1 cellular context compared by ENCODE assay signal in the genomic region with DNA sequence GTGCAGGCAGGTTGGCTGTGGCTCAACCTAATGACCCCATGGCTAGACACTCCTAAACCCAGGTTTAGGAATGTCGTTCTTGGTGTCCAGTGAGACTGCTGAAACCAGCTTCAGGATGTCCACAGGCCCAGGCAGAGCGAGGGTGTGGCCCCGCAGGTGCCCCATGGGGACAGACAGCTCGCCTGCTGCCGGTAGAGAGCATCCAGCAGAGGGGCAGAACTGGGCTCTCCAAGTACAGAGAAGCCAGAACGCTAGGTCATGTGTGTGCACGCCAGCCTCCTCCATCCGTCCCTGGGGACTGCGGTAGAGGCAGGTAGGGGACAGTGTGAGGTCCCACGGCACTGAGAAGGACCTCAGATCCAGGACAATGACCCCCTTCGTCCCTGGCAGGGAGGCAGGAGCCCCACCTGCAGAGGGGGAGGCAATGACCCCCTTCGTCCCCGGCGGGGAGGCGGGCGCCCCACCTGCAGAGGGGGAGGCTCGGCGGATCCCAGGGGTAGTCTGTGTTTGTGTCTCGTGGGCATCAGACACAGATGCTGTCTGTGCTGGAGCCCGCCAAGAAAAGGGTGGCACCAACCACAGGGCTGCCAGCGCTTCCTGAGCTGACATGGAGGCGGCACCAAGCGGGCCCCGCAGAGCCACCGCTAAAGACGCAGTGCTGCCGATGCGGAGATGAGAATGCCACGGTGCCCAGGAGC.
TF ChIP-seq lines count a peak whose summit lies in the region.

No MANE protein-coding gene starts in this region.

TF ChIP-seq in H1, 55 proteins besides CTCF, POLR2A, EP300 and RAD21:
- TF ChIP-seq, protein P1, sequence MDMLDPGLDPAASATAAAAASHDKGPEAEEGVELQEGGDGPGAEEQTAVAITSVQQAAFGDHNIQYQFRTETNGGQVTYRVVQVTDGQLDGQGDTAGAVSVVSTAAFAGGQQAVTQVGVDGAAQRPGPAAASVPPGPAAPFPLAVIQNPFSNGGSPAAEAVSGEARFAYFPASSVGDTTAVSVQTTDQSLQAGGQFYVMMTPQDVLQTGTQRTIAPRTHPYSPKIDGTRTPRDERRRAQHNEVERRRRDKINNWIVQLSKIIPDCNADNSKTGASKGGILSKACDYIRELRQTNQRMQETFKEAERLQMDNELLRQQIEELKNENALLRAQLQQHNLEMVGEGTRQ (IDR thresholded peaks at IDR 0.05; ENCODE audit: low read length): no peak
- no peak for TF ChIP-seq EZH2 (IDR thresholded peaks at IDR 0.05; ENCODE audit: low read depth, low read length, severe bottlenecking)
- no peak for TF ChIP-seq SP1 (IDR thresholded peaks at IDR 0.05; ENCODE audit: low read depth, low read length)
- no peak for TF ChIP-seq CREB1 (IDR thresholded peaks at IDR 0.05)
- TF ChIP-seq, protein P2, sequence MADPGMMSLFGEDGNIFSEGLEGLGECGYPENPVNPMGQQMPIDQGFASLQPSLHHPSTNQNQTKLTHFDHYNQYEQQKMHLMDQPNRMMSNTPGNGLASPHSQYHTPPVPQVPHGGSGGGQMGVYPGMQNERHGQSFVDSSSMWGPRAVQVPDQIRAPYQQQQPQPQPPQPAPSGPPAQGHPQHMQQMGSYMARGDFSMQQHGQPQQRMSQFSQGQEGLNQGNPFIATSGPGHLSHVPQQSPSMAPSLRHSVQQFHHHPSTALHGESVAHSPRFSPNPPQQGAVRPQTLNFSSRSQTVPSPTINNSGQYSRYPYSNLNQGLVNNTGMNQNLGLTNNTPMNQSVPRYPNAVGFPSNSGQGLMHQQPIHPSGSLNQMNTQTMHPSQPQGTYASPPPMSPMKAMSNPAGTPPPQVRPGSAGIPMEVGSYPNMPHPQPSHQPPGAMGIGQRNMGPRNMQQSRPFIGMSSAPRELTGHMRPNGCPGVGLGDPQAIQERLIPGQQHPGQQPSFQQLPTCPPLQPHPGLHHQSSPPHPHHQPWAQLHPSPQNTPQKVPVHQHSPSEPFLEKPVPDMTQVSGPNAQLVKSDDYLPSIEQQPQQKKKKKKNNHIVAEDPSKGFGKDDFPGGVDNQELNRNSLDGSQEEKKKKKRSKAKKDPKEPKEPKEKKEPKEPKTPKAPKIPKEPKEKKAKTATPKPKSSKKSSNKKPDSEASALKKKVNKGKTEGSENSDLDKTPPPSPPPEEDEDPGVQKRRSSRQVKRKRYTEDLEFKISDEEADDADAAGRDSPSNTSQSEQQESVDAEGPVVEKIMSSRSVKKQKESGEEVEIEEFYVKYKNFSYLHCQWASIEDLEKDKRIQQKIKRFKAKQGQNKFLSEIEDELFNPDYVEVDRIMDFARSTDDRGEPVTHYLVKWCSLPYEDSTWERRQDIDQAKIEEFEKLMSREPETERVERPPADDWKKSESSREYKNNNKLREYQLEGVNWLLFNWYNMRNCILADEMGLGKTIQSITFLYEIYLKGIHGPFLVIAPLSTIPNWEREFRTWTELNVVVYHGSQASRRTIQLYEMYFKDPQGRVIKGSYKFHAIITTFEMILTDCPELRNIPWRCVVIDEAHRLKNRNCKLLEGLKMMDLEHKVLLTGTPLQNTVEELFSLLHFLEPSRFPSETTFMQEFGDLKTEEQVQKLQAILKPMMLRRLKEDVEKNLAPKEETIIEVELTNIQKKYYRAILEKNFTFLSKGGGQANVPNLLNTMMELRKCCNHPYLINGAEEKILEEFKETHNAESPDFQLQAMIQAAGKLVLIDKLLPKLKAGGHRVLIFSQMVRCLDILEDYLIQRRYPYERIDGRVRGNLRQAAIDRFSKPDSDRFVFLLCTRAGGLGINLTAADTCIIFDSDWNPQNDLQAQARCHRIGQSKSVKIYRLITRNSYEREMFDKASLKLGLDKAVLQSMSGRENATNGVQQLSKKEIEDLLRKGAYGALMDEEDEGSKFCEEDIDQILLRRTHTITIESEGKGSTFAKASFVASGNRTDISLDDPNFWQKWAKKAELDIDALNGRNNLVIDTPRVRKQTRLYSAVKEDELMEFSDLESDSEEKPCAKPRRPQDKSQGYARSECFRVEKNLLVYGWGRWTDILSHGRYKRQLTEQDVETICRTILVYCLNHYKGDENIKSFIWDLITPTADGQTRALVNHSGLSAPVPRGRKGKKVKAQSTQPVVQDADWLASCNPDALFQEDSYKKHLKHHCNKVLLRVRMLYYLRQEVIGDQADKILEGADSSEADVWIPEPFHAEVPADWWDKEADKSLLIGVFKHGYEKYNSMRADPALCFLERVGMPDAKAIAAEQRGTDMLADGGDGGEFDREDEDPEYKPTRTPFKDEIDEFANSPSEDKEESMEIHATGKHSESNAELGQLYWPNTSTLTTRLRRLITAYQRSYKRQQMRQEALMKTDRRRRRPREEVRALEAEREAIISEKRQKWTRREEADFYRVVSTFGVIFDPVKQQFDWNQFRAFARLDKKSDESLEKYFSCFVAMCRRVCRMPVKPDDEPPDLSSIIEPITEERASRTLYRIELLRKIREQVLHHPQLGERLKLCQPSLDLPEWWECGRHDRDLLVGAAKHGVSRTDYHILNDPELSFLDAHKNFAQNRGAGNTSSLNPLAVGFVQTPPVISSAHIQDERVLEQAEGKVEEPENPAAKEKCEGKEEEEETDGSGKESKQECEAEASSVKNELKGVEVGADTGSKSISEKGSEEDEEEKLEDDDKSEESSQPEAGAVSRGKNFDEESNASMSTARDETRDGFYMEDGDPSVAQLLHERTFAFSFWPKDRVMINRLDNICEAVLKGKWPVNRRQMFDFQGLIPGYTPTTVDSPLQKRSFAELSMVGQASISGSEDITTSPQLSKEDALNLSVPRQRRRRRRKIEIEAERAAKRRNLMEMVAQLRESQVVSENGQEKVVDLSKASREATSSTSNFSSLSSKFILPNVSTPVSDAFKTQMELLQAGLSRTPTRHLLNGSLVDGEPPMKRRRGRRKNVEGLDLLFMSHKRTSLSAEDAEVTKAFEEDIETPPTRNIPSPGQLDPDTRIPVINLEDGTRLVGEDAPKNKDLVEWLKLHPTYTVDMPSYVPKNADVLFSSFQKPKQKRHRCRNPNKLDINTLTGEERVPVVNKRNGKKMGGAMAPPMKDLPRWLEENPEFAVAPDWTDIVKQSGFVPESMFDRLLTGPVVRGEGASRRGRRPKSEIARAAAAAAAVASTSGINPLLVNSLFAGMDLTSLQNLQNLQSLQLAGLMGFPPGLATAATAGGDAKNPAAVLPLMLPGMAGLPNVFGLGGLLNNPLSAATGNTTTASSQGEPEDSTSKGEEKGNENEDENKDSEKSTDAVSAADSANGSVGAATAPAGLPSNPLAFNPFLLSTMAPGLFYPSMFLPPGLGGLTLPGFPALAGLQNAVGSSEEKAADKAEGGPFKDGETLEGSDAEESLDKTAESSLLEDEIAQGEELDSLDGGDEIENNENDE (IDR thresholded peaks at IDR 0.05; ENCODE audit: insufficient replicate concordance, low read length): no peak
- no peak for TF ChIP-seq POLR2AphosphoS5 (IDR thresholded peaks at IDR 0.05; ENCODE audit: low read depth, low read length)
- no peak for TF ChIP-seq EGR1 (IDR thresholded peaks at IDR 0.05; ENCODE audit: borderline replicate concordance, low read depth, low read length)
- TF ChIP-seq TBP (IDR thresholded peaks at IDR 0.05; ENCODE audit: low read depth, low read length): no peak
- TF ChIP-seq, protein P3, sequence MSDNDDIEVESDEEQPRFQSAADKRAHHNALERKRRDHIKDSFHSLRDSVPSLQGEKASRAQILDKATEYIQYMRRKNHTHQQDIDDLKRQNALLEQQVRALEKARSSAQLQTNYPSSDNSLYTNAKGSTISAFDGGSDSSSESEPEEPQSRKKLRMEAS (IDR thresholded peaks at IDR 0.05): no peak
- TF ChIP-seq TCF12 (IDR thresholded peaks at IDR 0.05; ENCODE audit: low read depth, low read length): no peak
- TF ChIP-seq KDM1A (IDR thresholded peaks at IDR 0.05; ENCODE audit: borderline replicate concordance, low read length): no peak
